In genomic region chr22:42493393-42493792, GRCh38 we compare ENCODE assay signal across 25 cellular contexts.
"Had no signal": no experiment of that assay in that cellular context is flagged by ENCODE, and none has a peak within 500 bp of the region (broad histone marks: within the 10 kb centered on the region; RNA-seq: fewer than 3 reads in every experiment).

No MANE protein-coding gene starts in this region.

- H3K4me3 Mint-ChIP-seq: activated naive CD4-positive, alpha-beta T cell treated with anti-CD3 and anti-CD28 coated beads, Interleukin-2, amount 10 ng/mL, durations not matched to agents 7 days and 5 days; activated naive CD8-positive, alpha-beta T cell treated with anti-CD3 and anti-CD28 coated beads for 36 hours had no signal

- H3K9ac ChIP-seq: SK-N-SH had no signal

- H3K36me3 Mint-ChIP-seq: activated naive CD4-positive, alpha-beta T cell treated with anti-CD3 and anti-CD28 coated beads, Interleukin-2, amount 10 ng/mL, durations not matched to agents 7 days and 5 days; activated naive CD8-positive, alpha-beta T cell treated with anti-CD3 and anti-CD28 coated beads for 36 hours had no signal

- H3K4me2 ChIP-seq: SK-N-SH had no signal

- H3K9me3 Mint-ChIP-seq: activated naive CD4-positive, alpha-beta T cell treated with anti-CD3 and anti-CD28 coated beads, Interleukin-2, amount 10 ng/mL, durations not matched to agents 7 days and 5 days; activated naive CD8-positive, alpha-beta T cell treated with anti-CD3 and anti-CD28 coated beads for 36 hours; activated T-helper 2 cell treated with anti-CD3 and anti-CD28 coated beads, Interferon-gamma antibody, Interleukin-2, Interleukin-4, amounts not matched to agents 10 μg/mL and 5 μg/mL and 100 μg/mL, durations not matched to agents 14 hours and 24 hours and 36 hours had no signal

- H3K9me3 ChIP-seq: breast epithelium, Peyer's patch, SJCRH30, SK-N-SH had no signal

- H3K27me3 Mint-ChIP-seq: activated naive CD8-positive, alpha-beta T cell treated with anti-CD3 and anti-CD28 coated beads for 36 hours had no signal

- H3K27ac Mint-ChIP-seq: activated naive CD4-positive, alpha-beta T cell treated with anti-CD3 and anti-CD28 coated beads, Interleukin-2, amount 10 ng/mL, durations not matched to agents 7 days and 5 days; activated naive CD8-positive, alpha-beta T cell treated with anti-CD3 and anti-CD28 coated beads for 36 hours; activated T-helper 2 cell treated with anti-CD3 and anti-CD28 coated beads, Interferon-gamma antibody, Interleukin-2, Interleukin-4, amounts not matched to agents 10 μg/mL and 5 μg/mL and 100 μg/mL, durations not matched to agents 14 hours and 24 hours and 36 hours had no signal

- DNase-seq: activated CD4-positive, alpha-beta T cell treated with anti-CD3 and anti-CD28 coated beads for 48 hours; activated CD4-positive, alpha-beta T cell treated with anti-CD3 and anti-CD28 coated beads, Interleukin-2, amount 50 U/mL, for 48 hours; activated gamma-delta T cell treated with Interleukin-2 at 50 U/mL for 16 hours; activated naive CD4-positive, alpha-beta T cell treated with anti-CD3 and anti-CD28 coated beads, Interleukin-2, amount 10 ng/mL, durations not matched to agents 7 days and 5 days; activated naive CD8-positive, alpha-beta T cell treated with anti-CD3 and anti-CD28 coated beads for 36 hours; activated T-cell treated with anti-CD3 and anti-CD28 coated beads, Interleukin-2, amount 50 U/mL, for 48 hours; caudate nucleus; KG1; NCI-H1092; NCI-H1417; NCI-H1930; NCI-H2171; NCI-H226; NCI-H526; NCI-H82; Peyer's patch; Right ventricle myocardium superior; SJCRH30; SK-N-SH; T-helper 1 cell; WERI-Rb-1 had no signal

- H3K27ac ChIP-seq: breast epithelium, Peyer's patch, RWPE1, SJCRH30, WERI-Rb-1 had no signal

- H3K4me1 ChIP-seq: breast epithelium, Peyer's patch had no signal

- H3K4me1 Mint-ChIP-seq: activated naive CD8-positive, alpha-beta T cell treated with anti-CD3 and anti-CD28 coated beads for 36 hours had no signal

- ATAC-seq: activated CD4-positive, CD25-positive, alpha-beta regulatory T cell treated with anti-CD3 and anti-CD28 coated beads, Interleukin-2, amount 50 U/mL, for 24 hours had no signal

- H3K27me3 ChIP-seq: breast epithelium, Peyer's patch, SJCRH30 had no signal
